Comparison of ENCODE assay signal across 6 cellular contexts in genomic region chr14:19771491-19771890, GRCh38. TPM values are rescaled to one million over a fixed set of nuclear protein-coding genes. Genes with fewer than 3 reads are reported as not detected.
"Had no signal": no experiment of that assay in that cellular context is flagged by ENCODE, and none has a peak within 500 bp of the region (broad histone marks: within the 10 kb centered on the region; RNA-seq: fewer than 3 reads in every experiment).

No MANE protein-coding gene starts in this region.

RNA-seq across cellular contexts. Expression of gene OR4M1, which starts 1.8 kb away (rescaled TPM):
- total RNA-seq: M059J, PC-3, Peyer's patch, Right ventricle myocardium superior, SJSA1 had no signal
- polyA plus RNA-seq: SK-N-SH had no signal

RNA-seq across cellular contexts. Expression of gene OR4Q3, which starts 28.1 kb away (rescaled TPM):
- total RNA-seq: M059J, PC-3, Peyer's patch, Right ventricle myocardium superior, SJSA1 had no signal
- polyA plus RNA-seq: SK-N-SH had no signal

RNA-seq across cellular contexts. Expression of gene OR4N2, which starts 32.1 kb away (rescaled TPM):
- total RNA-seq: M059J, PC-3, Peyer's patch, Right ventricle myocardium superior, SJSA1 had no signal
- polyA plus RNA-seq: SK-N-SH had no signal

RNA-seq across cellular contexts. Expression of gene OR11H2, which starts 57.8 kb away (rescaled TPM):
- total RNA-seq: M059J, PC-3, Peyer's patch, Right ventricle myocardium superior, SJSA1 had no signal
- polyA plus RNA-seq: SK-N-SH had no signal
